25 cellular contexts compared by ENCODE assay signal in genomic region chr16:87056551-87056950, GRCh38.
"Had no signal": no experiment of that assay in that cellular context is flagged by ENCODE, and none has a peak within 500 bp of the region (broad histone marks: within the 10 kb centered on the region; RNA-seq: fewer than 3 reads in every experiment).

No MANE protein-coding gene starts in this region.

- H3K27ac Mint-ChIP-seq: immature natural killer cell; mesothelial cell of epicardium; natural killer cell treated with Interleukin-12 subunit alpha and Interleukin-12 subunit beta and Interleukin-15 and Interleukin-18, amount 100 ng/mL, for 72 hours; neural progenitor cell; progenitor cell of endocrine pancreas; stimulated activated naive B cell treated with anti-CD40 and anti-IgM and Interleukin-4, amounts not matched to agents 10 μg/mL and 1 μg/mL and 100 μg/mL, for 72 hours; stimulated activated naive CD8-positive, alpha-beta T cell treated with anti-CD3 and anti-CD28 coated beads, Interleukin-15, amount 100 ng/mL, for 72 hours had no signal

- H3K4me2 ChIP-seq: neural progenitor cell had no signal

- DNase-seq: erythroblast; foreskin keratinocyte; immature natural killer cell; left ventricle myocardium inferior; nucleus accumbens; pancreas; spleen; stimulated activated CD4-positive, alpha-beta T cell treated with anti-CD3 and anti-CD28 coated beads, Interleukin-15, amount 100 ng/mL, for 24 hours; stimulated activated CD4-positive, alpha-beta T cell treated with anti-CD3 and anti-CD28 coated beads, Interleukin-1b, Interleukin-23, amount 100 ng/mL, for 48 hours; stimulated activated CD4-positive, alpha-beta T cell treated with anti-CD3 and anti-CD28 coated beads, Interleukin-4, amount 100 ng/mL, for 24 hours; stimulated activated naive B cell treated with anti-CD40 and anti-IgM and Interleukin-4, amounts not matched to agents 10 μg/mL and 1 μg/mL and 100 μg/mL, for 72 hours; stimulated activated naive CD8-positive, alpha-beta T cell treated with anti-CD3 and anti-CD28 coated beads, Interleukin-15, amount 100 ng/mL, for 72 hours; testis; upper lobe of right lung had no signal

- H3K9me3 Mint-ChIP-seq: natural killer cell treated with Interleukin-12 subunit alpha and Interleukin-12 subunit beta and Interleukin-15 and Interleukin-18, amount 100 ng/mL, for 72 hours had no signal

- H3K4me3 ChIP-seq: left ventricle myocardium inferior, lung, neural progenitor cell, pancreas, spleen, tibial nerve, upper lobe of right lung, vagina had no signal

- H3K4me1 Mint-ChIP-seq: immature natural killer cell; stimulated activated naive B cell treated with anti-CD40 and anti-IgM and Interleukin-4, amounts not matched to agents 10 μg/mL and 1 μg/mL and 100 μg/mL, for 72 hours; stimulated activated naive CD8-positive, alpha-beta T cell treated with anti-CD3 and anti-CD28 coated beads, Interleukin-15, amount 100 ng/mL, for 72 hours had no signal

- H2AFZ ChIP-seq: neural progenitor cell had no signal

- H3K4me3 Mint-ChIP-seq: immature natural killer cell; mesothelial cell of epicardium; natural killer cell treated with Interleukin-12 subunit alpha and Interleukin-12 subunit beta and Interleukin-15 and Interleukin-18, amount 100 ng/mL, for 72 hours; neural progenitor cell; stimulated activated naive B cell treated with anti-CD40 and anti-IgM and Interleukin-4, amounts not matched to agents 10 μg/mL and 1 μg/mL and 100 μg/mL, for 72 hours; stimulated activated naive CD8-positive, alpha-beta T cell treated with anti-CD3 and anti-CD28 coated beads, Interleukin-15, amount 100 ng/mL, for 72 hours had no signal

- FAIRE-seq: colon, endothelial cell of umbilical vein, keratinocyte, pancreas had no signal

- H3K36me3 ChIP-seq: left ventricle myocardium inferior, neural progenitor cell, pancreas, spleen, tibial nerve, upper lobe of right lung, vagina had no signal

- H3K4me1 ChIP-seq: foreskin keratinocyte, left ventricle myocardium inferior, neural progenitor cell, pancreas, upper lobe of right lung, vagina had no signal

- ATAC-seq: foreskin keratinocyte; natural killer cell treated with Interleukin-12 subunit alpha and Interleukin-12 subunit beta and Interleukin-15 and Interleukin-18, amount 100 ng/mL, for 72 hours; pancreas; right cardiac atrium; stimulated activated naive B cell treated with anti-CD40 and anti-IgM and Interleukin-4, amounts not matched to agents 10 μg/mL and 1 μg/mL and 100 μg/mL, for 72 hours; stimulated activated naive CD8-positive, alpha-beta T cell treated with anti-CD3 and anti-CD28 coated beads, Interleukin-15, amount 100 ng/mL, for 72 hours; upper lobe of right lung had no signal

- H3K27ac ChIP-seq: foreskin keratinocyte, left ventricle myocardium inferior, neural progenitor cell, pancreas, spleen, tibial nerve, upper lobe of right lung, vagina had no signal

- H3K27me3 ChIP-seq: foreskin keratinocyte, neural progenitor cell, pancreas, testis, vagina had no signal

- H3K9ac ChIP-seq: neural progenitor cell had no signal

- H3K9me3 ChIP-seq: pancreas, testis, upper lobe of right lung, vagina had no signal

- H3K36me3 Mint-ChIP-seq: immature natural killer cell; natural killer cell treated with Interleukin-12 subunit alpha and Interleukin-12 subunit beta and Interleukin-15 and Interleukin-18, amount 100 ng/mL, for 72 hours; neural progenitor cell; stimulated activated naive B cell treated with anti-CD40 and anti-IgM and Interleukin-4, amounts not matched to agents 10 μg/mL and 1 μg/mL and 100 μg/mL, for 72 hours had no signal
